9 cellular contexts compared by ENCODE assay signal in genomic region chr1:39817091-39817932, GRCh38. TPM values are rescaled to one million over a fixed set of nuclear protein-coding genes. Genes with fewer than 3 reads are reported as not detected.
A peak's percentile ranks its signal among the peaks of the same experiment; 100 is the strongest.
DNase-seq lines count a peak whose midpoint lies in the region; ATAC-seq, FAIRE-seq and TF ChIP-seq lines count a peak whose summit lies in the region.
"Not testable (repeated sequence)": the region's sequence is repeated elsewhere in the genome, so short reads cannot be mapped to it uniquely, and the experiment has no call there.
"Had no signal": no experiment of that assay in that cellular context is flagged by ENCODE, and none has a peak within 500 bp of the region (broad histone marks: within the 10 kb centered on the region; RNA-seq: fewer than 3 reads in every experiment).

No MANE protein-coding gene starts in this region.

- H3K4me1 ChIP-seq in K562 (replicated peaks in 1 of 2; ENCODE audit: control insufficient read depth in 2 of 2, insufficient read depth in 2 of 2, low read length in 2 of 2): peaks cover 9 to 11% of the 10 kb centered on the region in 2 experiments; a peak in 4 of 5 replicates
- not testable (repeated sequence) for H3K4me1 ChIP-seq in lower lobe of right lung

- CTCF ChIA-PET in activated B cell treated with CpG ODN at 0.5 μM for 24 hours (lab: Charles Lee): interaction anchor here (0.7 to 4.0 kb wide), 16 partner anchors 14 to 218 kb away, joined by 3 to 38 read pairs (median 4); partner anchors contain the start of genes MFSD2A and MYCL
- CTCF ChIA-PET in K562 (lab: Yijun Ruan, JAX; ENCODE audit: low intra/inter-chr PET ratio): interaction anchor here (1.1 to 4.7 kb wide), 4 partner anchors 85 to 157 kb away, joined by 3 to 43 read pairs (median 7); partner anchors contain the start of gene MYCL

- POLR2A ChIA-PET in activated B cell treated with CpG ODN at 0.5 μM for 24 hours (lab: Charles Lee) (interaction anchor here (0.6 to 1.1 kb wide), 8 partner anchors 18 to 223 kb away, joined by 3 to 11 read pairs (median 3); partner anchors contain the start of genes CAP1, MYCL and TRIT1), K562 (lab: Yijun Ruan, JAX) (interaction anchor here (1.0 kb wide), 1 partner anchor 9 kb away, joined by 3 read pairs; no protein-coding TSS in a partner anchor)

- H3K4me1 Mint-ChIP-seq in activated B cell treated with CpG ODN at 0.5 μM for 24 hours: peaks cover 13% of the 10 kb centered on the region

- peaks cover 2 to 11% of the 10 kb centered on the region in 2 experiments; a peak in 3 of 5 replicates for H3K27me3 ChIP-seq in K562 (ENCODE audit: control insufficient read depth in 2 of 2, insufficient read depth in 2 of 2, low read length in 2 of 2)
- H3K27me3 ChIP-seq in lower lobe of right lung (ENCODE audit: low read depth): peaks cover 10% of the 10 kb centered on the region

- not testable (repeated sequence) for H3K36me3 Mint-ChIP-seq in activated B cell treated with CpG ODN at 0.5 μM for 24 hours (ENCODE audit: low read depth)

- not testable (repeated sequence) for H3K27me3 Mint-ChIP-seq in activated B cell treated with CpG ODN at 0.5 μM for 24 hours

- peak overlapping the region; percentile 81 for H2AFZ ChIP-seq in K562 (ENCODE audit: low read depth, low read length)

- H3K27ac Mint-ChIP-seq in activated B cell treated with CpG ODN at 0.5 μM for 24 hours: peak overlapping the region; percentile 86

- intact Hi-C loops in activated B cell treated with CpG ODN at 0.5 μM for 24 hours (cut with micrococcal nuclease): loop anchor here (1.0 to 5.0 kb wide), 4 partner anchors 85 to 215 kb away; partner anchors contain the start of gene MFSD2A
- intact Hi-C loops in K562 (cut with micrococcal nuclease): loop anchor here (5.0 kb wide), 2 partner anchors 100 to 215 kb away; no protein-coding TSS in a partner anchor
- intact Hi-C loops in lower lobe of right lung (cut with DNase I): loop anchor here (10.0 kb wide), 1 partner anchor 87 kb away; the partner anchor contains the start of gene MYCL

- FAIRE-seq in K562 (lab: Jason Lieb, UNC): peak; percentile 66

- not testable (repeated sequence) for H3K9me1 ChIP-seq in K562 (ENCODE audit: control insufficient read depth, insufficient read depth, low read length)

- not testable (repeated sequence) for H3K79me2 ChIP-seq in K562 (ENCODE audit: control insufficient read depth, insufficient read depth, low read length)

- peak; percentile 100 for DNase-seq in DMS153 treated with DMSO at 0.1 percent for 48 hours (lab: John Stamatoyannopoulos, UW; ENCODE audit: unreplicated experiment)
- DNase-seq in NCI-H69 (lab: John Stamatoyannopoulos, UW): peak; percentile 41
- peak; percentile 56 for DNase-seq in activated B cell treated with CpG ODN at 0.5 μM for 24 hours
- DNase-seq in K562 (ENCODE audit: extremely low read depth in 1 of 4, low spot score in 3 of 4): peak; percentile 47 to 72 (median 53)
- DNase-seq in lower lobe of right lung: peak; percentile 73
- DNase-seq in stimulated activated CD8-positive, alpha-beta memory T cell treated with anti-CD3 and anti-CD28 coated beads, Interleukin-15, amount 100 ng/mL, for 48 hours (ENCODE audit: low read depth in 2 of 2): peak; percentile 5 to 27

- TF ChIP-seq RAD21 in K562 (CRISPR knock-in tag; conservative IDR thresholded peaks at IDR 0.05 in 1 of 2, IDR thresholded peaks at IDR 0.05 in 1 of 2): peak in 1 of 2 experiments; percentile 16; a peak in 2 of 4 replicates

- H3K9ac ChIP-seq in K562 (ENCODE audit: insufficient read depth in 1 of 2, low read depth in 2 of 2, low read length in 2 of 2): not testable (repeated sequence)

- not testable (repeated sequence) for H3K27ac ChIP-seq in K562 (ENCODE audit: extremely low read depth, low read depth, low read length); lower lobe of right lung

- peak overlapping the region; percentile 77 for H3K4me3 Mint-ChIP-seq in activated B cell treated with CpG ODN at 0.5 μM for 24 hours

- not testable (repeated sequence) for H3K9me3 ChIP-seq in K562 (replicated peaks; ENCODE audit: control insufficient read depth, insufficient read depth, low read depth, low read length); lower lobe of right lung

- not testable (repeated sequence) for TF ChIP-seq EP300 in K562 (IDR thresholded peaks at IDR 0.05; ENCODE audit: low read length)

- ATAC-seq in GM19467 (IDR thresholded peaks at IDR 0.05; ENCODE audit: unreplicated experiment) (peak; percentile 79), HG03196 (IDR thresholded peaks at IDR 0.05; ENCODE audit: unreplicated experiment) (peak; percentile 66), activated B cell treated with CpG ODN at 0.5 μM for 24 hours (ENCODE audit: low read depth) (peak; percentile 92), K562 (peak; percentile 85), lower lobe of right lung (peak; percentile 82 to 83)

- H4K20me1 ChIP-seq in K562 (replicated peaks; ENCODE audit: control insufficient read depth, insufficient read depth, low read length): not testable (repeated sequence)

- in situ Hi-C loops in K562 (cut with MboI): not testable (repeated sequence)

- not testable (repeated sequence) for H3K4me3 ChIP-seq in K562, lower lobe of right lung

- TF ChIP-seq CTCF in activated B cell treated with CpG ODN at 0.5 μM for 24 hours (IDR thresholded peaks at IDR 0.05): peak; percentile 14
- TF ChIP-seq CTCF in K562 (IDR thresholded peaks at IDR 0.05 in 2 of 3, conservative IDR thresholded peaks at IDR 0.05 in 1 of 3; ENCODE audit: insufficient read depth in 2 of 3, low read depth in 1 of 3, low read length in 3 of 3): peak in 2 of 3 experiments; percentile 16 to 26; a peak in 1 of 6 replicates
- not testable (repeated sequence) for TF ChIP-seq CTCF in lower lobe of right lung (IDR thresholded peaks at IDR 0.05)

- BruUV-seq in K562 (replicated peaks; lab: Mats Ljungman, UMichigan): not testable (repeated sequence)

- H3K4me2 ChIP-seq in K562 (ENCODE audit: insufficient read depth, low read length): peak overlapping the region; percentile 13; the same call in 1 of the 2 replicates

- TF ChIP-seq POLR2A in K562 (conservative IDR thresholded peaks at IDR 0.05): not testable (repeated sequence)

- WGBS in K562 (ENCODE audit: insufficient coverage, low coverage, missing lambda C conversion rate): 54% methylated on average over 12 of the region's 24 CpGs

- H3K9me3 Mint-ChIP-seq in activated B cell treated with CpG ODN at 0.5 μM for 24 hours: not testable (repeated sequence)

- H3K36me3 ChIP-seq in K562 (ENCODE audit: control insufficient read depth, insufficient read depth, low read length); lower lobe of right lung: not testable (repeated sequence)

RNA-seq across cellular contexts. Expression of gene BMP8B, which starts 28.6 kb away (rescaled TPM):
- total RNA-seq in activated B cell treated with CpG ODN at 0.5 μM for 24 hours (1.2 and 1.4 TPM in 2 replicates), K562 (2014; rRNA removed) (0.18 and 0.20 TPM in 2 replicates), K562 (2014; rRNA removed; fragmentation: Illumina TruSeq; extraction: Trizol) (0.10 and 0.11 TPM in 2 replicates), K562 (2015; rRNA removed; fragmentation: Illumina TruSeq; extraction: Trizol) (0.11 and 0.14 TPM in 2 replicates), K562 (2021) (0.33 and 0.36 TPM in 2 replicates), lower lobe of right lung (1.7 TPM)
- total RNA-seq in K562 (2011; cell fraction: chromatin; rRNA removed; ENCODE audit: low replicate concordance): 0.16 and 0.32 TPM in 2 replicates
- 0.53 and 0.67 TPM in 2 replicates for total RNA-seq in K562 (2011; cell fraction: nucleolus; rRNA removed)
- 0.29 and 0.31 TPM in 2 replicates for total RNA-seq in K562 (2011; cell fraction: nucleoplasm; rRNA removed)
- polyA plus RNA-seq in K562 (2011; rRNA removed) (0.14 and 0.15 TPM in 2 replicates), K562 (2014; fragmentation: Illumina TruSeq; extraction: Trizol) (0.14 and 0.18 TPM in 2 replicates), K562 (2014; fragmentation: Nextera tagmentation; extraction: Ambion mirVana) (under 1 TPM; 0.03 to 0.04 TPM), K562 (2014; rRNA removed) (0.09 and 0.22 TPM in 2 replicates)
- 0.09 and 0.13 TPM in 2 replicates for polyA plus RNA-seq in K562 (2011; cell fraction: cytosol; rRNA removed)
- 0.14 and 0.17 TPM in 2 replicates for polyA plus RNA-seq in K562 (2011; cell fraction: nucleus; rRNA removed)
- polyA plus RNA-seq in K562 (2012): 0.34 and 0.62 TPM in 2 replicates
- 0.09 and 0.18 TPM in 2 replicates for polyA minus RNA-seq in K562 (2011; rRNA and poly(A)+ RNA removed)
- not detected in 2 replicates for polyA minus RNA-seq in K562 (2011; cell fraction: cytosol; rRNA and poly(A)+ RNA removed)
- polyA minus RNA-seq in K562 (2011; cell fraction: nucleus; rRNA and poly(A)+ RNA removed): 0.13 and 0.22 TPM in 2 replicates

RNA-seq across cellular contexts. Expression of gene OXCT2, which starts 46.2 kb away (rescaled TPM):
- total RNA-seq in activated B cell treated with CpG ODN at 0.5 μM for 24 hours (1.2 TPM in 2 replicates), K562 (2014; rRNA removed) (0.54 and 0.57 TPM in 2 replicates), K562 (2014; rRNA removed; fragmentation: Illumina TruSeq; extraction: Trizol) (0.22 TPM in 1 of 2 replicates, not detected in the other), K562 (2015; rRNA removed; fragmentation: Illumina TruSeq; extraction: Trizol) (0.22 and 0.23 TPM in 2 replicates), K562 (2021) (0.31 and 0.64 TPM in 2 replicates), lower lobe of right lung (0.47 TPM)
- total RNA-seq in K562 (2011; cell fraction: chromatin; rRNA removed; ENCODE audit: low replicate concordance): 1.4 and 2.6 TPM in 2 replicates
- total RNA-seq in K562 (2011; cell fraction: nucleolus; rRNA removed): 1.0 and 1.3 TPM in 2 replicates
- total RNA-seq in K562 (2011; cell fraction: nucleoplasm; rRNA removed): 1.3 and 1.5 TPM in 2 replicates
- polyA plus RNA-seq in K562 (2011; rRNA removed) (0.08 and 0.39 TPM in 2 replicates), K562 (2014; fragmentation: Illumina TruSeq; extraction: Trizol) (0.21 and 0.37 TPM in 2 replicates), K562 (2014; fragmentation: Nextera tagmentation; extraction: Ambion mirVana) (not detected), K562 (2014; rRNA removed) (0.05 and 0.37 TPM in 2 replicates)
- polyA plus RNA-seq in K562 (2011; cell fraction: cytosol; rRNA removed): 0.21 and 0.28 TPM in 2 replicates
- polyA plus RNA-seq in K562 (2011; cell fraction: nucleus; rRNA removed): 1.2 and 1.5 TPM in 2 replicates
- polyA plus RNA-seq in K562 (2012): 0.44 and 0.78 TPM in 2 replicates
- polyA minus RNA-seq in K562 (2011; rRNA and poly(A)+ RNA removed): 0.28 and 0.33 TPM in 2 replicates
- not detected in 2 replicates for polyA minus RNA-seq in K562 (2011; cell fraction: cytosol; rRNA and poly(A)+ RNA removed)
- not detected in 2 replicates for polyA minus RNA-seq in K562 (2011; cell fraction: nucleus; rRNA and poly(A)+ RNA removed)
- total RNA-seq: osteocyte had no signal

Comparison
In these comparisons a context has a peak if more than half of its experiments do, and no peak if none do; other contexts are left out.
1. DNase-seq: peak in every context shown above with its lines; median percentile 100 in DMS153 treated with DMSO at 0.1 percent for 48 hours; 73 in lower lobe of right lung; 56 in activated B cell treated with CpG ODN at 0.5 μM for 24 hours; 53 in K562; 41 in NCI-H69; 16 in stimulated activated CD8-positive, alpha-beta memory T cell treated with anti-CD3 and anti-CD28 coated beads, Interleukin-15, amount 100 ng/mL, for 48 hours.